In the genomic region with DNA sequence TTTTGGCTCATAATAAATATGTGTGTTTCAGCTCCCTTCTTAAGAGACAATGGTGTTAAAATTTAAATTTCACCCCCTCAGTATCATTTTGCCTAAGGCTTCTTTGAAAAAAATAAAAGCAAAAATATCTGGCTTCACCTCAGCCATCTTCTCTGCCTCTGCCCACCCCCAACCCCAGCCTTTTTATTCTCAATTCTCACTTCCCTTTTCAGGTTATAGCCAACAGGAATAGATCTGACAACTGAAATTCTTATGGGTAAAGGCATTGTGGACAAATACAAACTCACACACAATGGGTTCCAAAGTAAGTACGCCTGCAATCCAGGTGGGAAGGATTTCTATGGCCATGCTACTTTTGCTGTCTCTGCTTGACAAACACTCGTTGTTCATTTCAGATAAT, we compare ENCODE assay signal across 23 cellular contexts.
"Had no signal": no experiment of that assay in that cellular context is flagged by ENCODE, and none has a peak within 500 bp of the region (broad histone marks: within the 10 kb centered on the region; RNA-seq: fewer than 3 reads in every experiment).

No MANE protein-coding gene starts in this region.

- H3K4me1 Mint-ChIP-seq: activated CD4-positive, alpha-beta memory T cell treated with anti-CD3 and anti-CD28 coated beads, Interleukin-2, amount 10 ng/mL, durations not matched to agents 7 days and 5 days; immature natural killer cell had no signal

- H3K4me1 ChIP-seq: foreskin keratinocyte, left ventricle myocardium inferior, prostate gland, testis, uterus had no signal

- H3K36me3 Mint-ChIP-seq: brain; natural killer cell treated with Interleukin-12 subunit alpha and Interleukin-12 subunit beta and Interleukin-15 and Interleukin-18, amount 100 ng/mL, for 72 hours had no signal

- H3K27ac Mint-ChIP-seq: activated CD4-positive, alpha-beta memory T cell treated with anti-CD3 and anti-CD28 coated beads, Interleukin-2, amount 10 ng/mL, durations not matched to agents 7 days and 5 days; activated naive CD4-positive, alpha-beta T cell treated with anti-CD3 and anti-CD28 coated beads, Interleukin-2, amount 50 U/mL, for 72 hours; brain; immature natural killer cell; natural killer cell treated with Interleukin-12 subunit alpha and Interleukin-12 subunit beta and Interleukin-15 and Interleukin-18, amount 100 ng/mL, for 72 hours had no signal

- H3K4me3 Mint-ChIP-seq: activated CD4-positive, alpha-beta memory T cell treated with anti-CD3 and anti-CD28 coated beads, Interleukin-2, amount 10 ng/mL, durations not matched to agents 7 days and 5 days; brain; immature natural killer cell; natural killer cell treated with Interleukin-12 subunit alpha and Interleukin-12 subunit beta and Interleukin-15 and Interleukin-18, amount 100 ng/mL, for 72 hours had no signal

- H3K4me3 ChIP-seq: left ventricle myocardium inferior, ovary, prostate gland, testis, uterus had no signal

- H3K27me3 ChIP-seq: foreskin keratinocyte, neutrophil, ovary, testis, uterus had no signal

- H3K36me3 ChIP-seq: left ventricle myocardium inferior, neutrophil, ovary, prostate gland, uterus had no signal

- ATAC-seq: activated naive CD4-positive, alpha-beta T cell treated with anti-CD3 and anti-CD28 coated beads, Interleukin-2, amount 50 U/mL, for 72 hours; foreskin keratinocyte; natural killer cell treated with Interleukin-12 subunit alpha and Interleukin-12 subunit beta and Interleukin-15 and Interleukin-18, amount 100 ng/mL, for 72 hours had no signal

- H3K9me3 Mint-ChIP-seq: brain had no signal

- H3K27me3 Mint-ChIP-seq: activated CD4-positive, alpha-beta memory T cell treated with anti-CD3 and anti-CD28 coated beads, Interleukin-2, amount 10 ng/mL, durations not matched to agents 7 days and 5 days; natural killer cell treated with Interleukin-12 subunit alpha and Interleukin-12 subunit beta and Interleukin-15 and Interleukin-18, amount 100 ng/mL, for 72 hours had no signal

- DNase-seq: activated CD4-positive, alpha-beta memory T cell treated with anti-CD3 and anti-CD28 coated beads, Interleukin-2, amount 10 ng/mL, durations not matched to agents 7 days and 5 days; activated CD4-positive, alpha-beta T cell treated with anti-CD3 and anti-CD28 coated beads for 48 hours; activated gamma-delta T cell; activated T-cell treated with anti-CD3 and anti-CD28 coated beads for 4 hours; aorta; caudate nucleus; dermis blood vessel endothelial cell; effector memory CD4-positive, alpha-beta T cell; foreskin keratinocyte; immature natural killer cell; left ventricle myocardium inferior; midbrain; ovary; stimulated activated CD4-positive, alpha-beta T cell treated with anti-CD3 and anti-CD28 coated beads, Interleukin-4, amount 100 ng/mL, for 1 hour; stimulated activated naive CD4-positive, alpha-beta T cell; testis; trophoblast cell; uterus had no signal

- H3K9me3 ChIP-seq: left ventricle myocardium inferior, neutrophil, ovary, prostate gland, testis, uterus had no signal

- H3K27ac ChIP-seq: foreskin keratinocyte, left ventricle myocardium inferior, neutrophil, ovary, prostate gland, testis, uterus had no signal
